In the genomic region with DNA sequence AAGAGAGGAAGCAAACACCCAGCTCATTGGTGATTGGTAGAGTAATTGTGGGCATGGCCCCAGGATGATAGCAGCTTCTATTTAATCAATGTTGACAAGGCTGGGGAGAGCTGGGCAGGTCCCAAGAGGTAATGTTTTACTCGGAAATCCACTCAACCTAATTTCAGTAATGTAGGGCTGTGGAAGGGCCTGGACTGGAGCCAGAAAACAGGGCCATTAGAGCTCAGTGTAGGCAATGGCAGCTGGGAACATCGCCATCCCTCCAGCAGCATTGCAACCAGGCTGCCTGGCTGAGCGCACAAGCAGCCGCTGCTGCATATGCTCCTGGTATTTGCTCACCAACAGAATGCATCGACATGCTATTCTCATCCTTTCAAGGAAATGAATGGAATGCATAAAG, we compare ENCODE assay signal across 11 cellular contexts.
DNase-seq lines count a peak whose midpoint lies in the region; ATAC-seq and TF ChIP-seq lines count a peak whose summit lies in the region.
"Had no signal": no experiment of that assay in that cellular context is flagged by ENCODE, and none has a peak within 500 bp of the region (broad histone marks: within the 10 kb centered on the region; RNA-seq: fewer than 3 reads in every experiment).

No MANE protein-coding gene starts in this region.

- H3K4me3 ChIP-seq in lung: no peak overlapping the region
- H3K4me3 ChIP-seq: Peyer's patch had no signal

- H3K36me3 ChIP-seq in lung (ENCODE audit: control insufficient read depth in 2 of 2, insufficient read depth in 2 of 2, low read length in 2 of 2): no peaks in the 10 kb centered on the region
- H3K36me3 ChIP-seq: Peyer's patch had no signal

- peak; percentile 97 for DNase-seq in DMS153 treated with DMSO at 0.1 percent for 48 hours (lab: John Stamatoyannopoulos, UW; ENCODE audit: unreplicated experiment)
- DNase-seq in NCI-H2081 (lab: John Stamatoyannopoulos, UW): peak; percentile 96 to 98
- peak; percentile 45 for DNase-seq in lung (ENCODE audit: low spot score)
- no peak for DNase-seq in glomerular visceral epithelial cell (ENCODE audit: extremely low spot score)
- DNase-seq in germinal center (ENCODE audit: low spot score): no peak
- DNase-seq: activated T-cell treated with anti-CD3 and anti-CD28 coated beads, Interleukin-2, amount 50 U/mL, for 24 hours; CD8-positive, alpha-beta T cell; Peyer's patch had no signal

- peaks cover 0 to 2% of the 10 kb centered on the region in 2 donors for H3K4me1 ChIP-seq in lung (ENCODE audit: control insufficient read depth in 2 of 2, insufficient read depth in 2 of 2, low read length in 2 of 2)
- H3K4me1 ChIP-seq: Peyer's patch had no signal

- no peak overlapping the region for H3K27ac ChIP-seq in lung (ENCODE audit: low read depth in 1 of 2, low read length in 1 of 2)
- H3K27ac ChIP-seq: Peyer's patch had no signal

- no peaks in the 10 kb centered on the region for H3K9me3 ChIP-seq in lung (ENCODE audit: control insufficient read depth in 2 of 2, insufficient read depth in 1 of 2, low read length in 1 of 2)
- H3K9me3 ChIP-seq: Peyer's patch had no signal

- ATAC-seq in SK-N-SH treated with all-trans-retinoic acid at 6 μM for 48 hours (peak; percentile 93), lung (ENCODE audit: insufficient read depth, low FRiP score) (peak; percentile 52), HG03175 (IDR thresholded peaks at IDR 0.05; ENCODE audit: unreplicated experiment) (no peak), esophagus mucosa (no peak)
- ATAC-seq: CD8-positive, alpha-beta T cell had no signal

- H3K27me3 ChIP-seq in lung (ENCODE audit: control insufficient read depth, insufficient read depth): no peaks in the 10 kb centered on the region
- H3K27me3 ChIP-seq: Peyer's patch had no signal

- whole genome bisulfite sequencing in lung, 2 donors: 57 to 81% methylated on average over 5 of the region's 5 CpGs

- no peak for TF ChIP-seq CTCF in lung (IDR thresholded peaks at IDR 0.05; ENCODE audit: control extremely low read depth, extremely low read depth)

TF ChIP-seq in SK-N-SH treated with all-trans-retinoic acid at 6 μM for 48 hours, 23 proteins besides CTCF, POLR2A, EP300 and RAD21:
- peak; percentile 89 for TF ChIP-seq ISL1 (CRISPR knock-in tag; IDR thresholded peaks at IDR 0.05)
- TF ChIP-seq RARB (CRISPR knock-in tag; IDR thresholded peaks at IDR 0.05): no peak
- TF ChIP-seq, protein P1, sequence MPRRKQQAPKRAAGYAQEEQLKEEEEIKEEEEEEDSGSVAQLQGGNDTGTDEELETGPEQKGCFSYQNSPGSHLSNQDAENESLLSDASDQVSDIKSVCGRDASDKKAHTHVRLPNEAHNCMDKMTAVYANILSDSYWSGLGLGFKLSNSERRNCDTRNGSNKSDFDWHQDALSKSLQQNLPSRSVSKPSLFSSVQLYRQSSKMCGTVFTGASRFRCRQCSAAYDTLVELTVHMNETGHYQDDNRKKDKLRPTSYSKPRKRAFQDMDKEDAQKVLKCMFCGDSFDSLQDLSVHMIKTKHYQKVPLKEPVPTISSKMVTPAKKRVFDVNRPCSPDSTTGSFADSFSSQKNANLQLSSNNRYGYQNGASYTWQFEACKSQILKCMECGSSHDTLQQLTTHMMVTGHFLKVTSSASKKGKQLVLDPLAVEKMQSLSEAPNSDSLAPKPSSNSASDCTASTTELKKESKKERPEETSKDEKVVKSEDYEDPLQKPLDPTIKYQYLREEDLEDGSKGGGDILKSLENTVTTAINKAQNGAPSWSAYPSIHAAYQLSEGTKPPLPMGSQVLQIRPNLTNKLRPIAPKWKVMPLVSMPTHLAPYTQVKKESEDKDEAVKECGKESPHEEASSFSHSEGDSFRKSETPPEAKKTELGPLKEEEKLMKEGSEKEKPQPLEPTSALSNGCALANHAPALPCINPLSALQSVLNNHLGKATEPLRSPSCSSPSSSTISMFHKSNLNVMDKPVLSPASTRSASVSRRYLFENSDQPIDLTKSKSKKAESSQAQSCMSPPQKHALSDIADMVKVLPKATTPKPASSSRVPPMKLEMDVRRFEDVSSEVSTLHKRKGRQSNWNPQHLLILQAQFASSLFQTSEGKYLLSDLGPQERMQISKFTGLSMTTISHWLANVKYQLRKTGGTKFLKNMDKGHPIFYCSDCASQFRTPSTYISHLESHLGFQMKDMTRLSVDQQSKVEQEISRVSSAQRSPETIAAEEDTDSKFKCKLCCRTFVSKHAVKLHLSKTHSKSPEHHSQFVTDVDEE (CRISPR knock-in tag; IDR thresholded peaks at IDR 0.05): peak; percentile 71; the same call in 1 of the 2 replicates
- 0 out of 2 replicates have a peak, but pooled peaks have one; percentile 28 for TF ChIP-seq CSDC2 (CRISPR knock-in tag; IDR thresholded peaks at IDR 0.05)
- TF ChIP-seq ZNF8 (CRISPR knock-in tag; IDR thresholded peaks at IDR 0.05): no peak
- TF ChIP-seq BACH2 (CRISPR knock-in tag; IDR thresholded peaks at IDR 0.05; ENCODE audit: borderline replicate concordance): peak; percentile 11; the same call in 1 of the 2 replicates
- peak; percentile 56; the same call in 1 of the 2 replicates for TF ChIP-seq TCF4 (CRISPR knock-in tag; IDR thresholded peaks at IDR 0.05; ENCODE audit: borderline replicate concordance)
- 0 out of 2 replicates have a peak, but pooled peaks have one; percentile 78 for TF ChIP-seq ZFP3 (CRISPR knock-in tag; IDR thresholded peaks at IDR 0.05)

Comparison
In these comparisons a context has a peak if more than half of its experiments do, and no peak if none do; other contexts are left out.
1. DNase-seq: peak in DMS153 treated with DMSO at 0.1 percent for 48 hours (single experiment), NCI-H2081 (2 of 2) and lung (single experiment); none in glomerular visceral epithelial cell (single experiment) and germinal center (single experiment).
2. ATAC-seq: peak in SK-N-SH treated with all-trans-retinoic acid at 6 μM for 48 hours (single experiment) and lung (single experiment); none in HG03175 (single experiment) and esophagus mucosa (single experiment).